8 cellular contexts compared by ENCODE assay signal in the genomic region with DNA sequence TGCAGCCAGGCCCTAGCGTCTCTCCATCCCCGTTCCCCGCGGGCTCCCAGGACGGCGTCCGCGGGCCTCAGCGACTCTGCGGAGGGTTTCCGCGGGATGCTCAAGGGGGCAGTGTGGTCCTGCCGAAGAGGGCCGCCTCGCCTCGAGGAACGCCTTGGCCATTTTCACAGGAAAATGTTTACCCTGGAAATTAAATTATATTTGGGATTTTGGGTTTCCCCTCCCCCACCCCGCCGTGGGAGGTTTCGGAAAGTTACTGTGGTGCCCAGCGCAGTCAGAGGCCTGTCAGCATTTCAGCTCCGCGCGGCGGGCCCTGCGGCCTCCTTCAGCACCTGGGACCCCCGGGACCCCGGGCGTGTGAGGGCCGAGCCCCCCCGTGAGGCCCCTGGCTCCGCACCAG.
DNase-seq lines count a peak whose midpoint lies in the region; ATAC-seq lines count a peak whose summit lies in the region.

No MANE protein-coding gene starts in this region.

- peak; percentile 55 for DNase-seq in activated CD4-positive, alpha-beta T cell treated with anti-CD3 and anti-CD28 coated beads for 36 hours
- DNase-seq in activated CD4-positive, alpha-beta T cell treated with anti-CD3 and anti-CD28 coated beads for 1 hour: no peak
- peak; percentile 9 to 20 for DNase-seq in activated CD4-positive, alpha-beta T cell treated with anti-CD3 and anti-CD28 coated beads, Interleukin-2, amount 50 U/mL, for 48 hours
- peak; percentile 70 for DNase-seq in Right ventricle myocardium superior
- DNase-seq in posterior cingulate gyrus: peak; percentile 19 to 94 (median 60)

- H3K9me3 Mint-ChIP-seq in activated CD4-positive, alpha-beta T cell treated with anti-CD3 and anti-CD28 coated beads for 36 hours (ENCODE audit: low read depth): no peaks in the 10 kb centered on the region

- no peak overlapping the region for H3K4me3 Mint-ChIP-seq in activated CD4-positive, alpha-beta T cell treated with anti-CD3 and anti-CD28 coated beads for 36 hours

- intact Hi-C loops in activated CD4-positive, alpha-beta T cell treated with anti-CD3 and anti-CD28 coated beads for 36 hours (cut with DNase I, micrococcal nuclease): loop anchor here (1.0 to 10.0 kb wide), 3 partner anchors 473 to 629 kb away; no protein-coding TSS in a partner anchor
- intact Hi-C loops in Right ventricle myocardium superior (cut with DNase I): loop anchor here (10.0 kb wide), 2 partner anchors 629 to 869 kb away; no protein-coding TSS in a partner anchor
- intact Hi-C loops in posterior cingulate gyrus (cut with DNase I): no loop called here

- ATAC-seq in activated CD4-positive, alpha-beta T cell treated with anti-CD3 and anti-CD28 coated beads for 36 hours: peak; percentile 53
- peak; percentile 94 for ATAC-seq in Right ventricle myocardium superior (ENCODE audit: poor library complexity)
- ATAC-seq in HG03280 (IDR thresholded peaks at IDR 0.05; ENCODE audit: unreplicated experiment): no peak
- no peak for ATAC-seq in GM21528 (IDR thresholded peaks at IDR 0.05; ENCODE audit: low FRiP score, unreplicated experiment)
- no peak for ATAC-seq in HG03460 (IDR thresholded peaks at IDR 0.05; ENCODE audit: unreplicated experiment)

- no peak overlapping the region for H3K27ac Mint-ChIP-seq in activated CD4-positive, alpha-beta T cell treated with anti-CD3 and anti-CD28 coated beads for 36 hours

- H3K36me3 Mint-ChIP-seq in activated CD4-positive, alpha-beta T cell treated with anti-CD3 and anti-CD28 coated beads for 36 hours (ENCODE audit: low read depth): no peaks in the 10 kb centered on the region

- POLR2A ChIA-PET in activated CD4-positive, alpha-beta T cell treated with anti-CD3 and anti-CD28 coated beads for 36 hours (lab: Charles Lee): no interaction called here

- H3K27me3 Mint-ChIP-seq in activated CD4-positive, alpha-beta T cell treated with anti-CD3 and anti-CD28 coated beads for 36 hours: peaks cover 7% of the 10 kb centered on the region

- CTCF ChIA-PET in activated CD4-positive, alpha-beta T cell treated with anti-CD3 and anti-CD28 coated beads for 36 hours (lab: Charles Lee): interaction anchor here (0.7 to 0.8 kb wide), 2 partner anchors 334 to 458 kb away, joined by 3 read pairs; no protein-coding TSS in a partner anchor

- peaks cover 3% of the 10 kb centered on the region for H3K4me1 Mint-ChIP-seq in activated CD4-positive, alpha-beta T cell treated with anti-CD3 and anti-CD28 coated beads for 36 hours

Comparison
In these comparisons a context has a peak if more than half of its experiments do, and no peak if none do; other contexts are left out.
1. ATAC-seq: peak in activated CD4-positive, alpha-beta T cell treated with anti-CD3 and anti-CD28 coated beads for 36 hours (single experiment) and Right ventricle myocardium superior (single experiment); none in HG03280 (single experiment), GM21528 (single experiment) and HG03460 (single experiment).